ENCODE assay signal across 23 cellular contexts in genomic region chr1:206142770-206143169, GRCh38. TPM values are rescaled to one million over a fixed set of nuclear protein-coding genes. Genes with fewer than 3 reads are reported as not detected.
DNase-seq lines count a peak whose midpoint lies in the region; ATAC-seq and TF ChIP-seq lines count a peak whose summit lies in the region.
"Had no signal": no experiment of that assay in that cellular context is flagged by ENCODE, and none has a peak within 500 bp of the region (broad histone marks: within the 10 kb centered on the region; RNA-seq: fewer than 3 reads in every experiment).

No MANE protein-coding gene starts in this region.

- H3K4me1 ChIP-seq in esophagus muscularis mucosa, result no peaks in the 10 kb centered on the region
- H3K4me1 ChIP-seq: BE2C, BLaER1 had no signal

- WGBS in esophagus muscularis mucosa, result 73% methylated on average over 2 of the region's 2 CpGs

- peak overlapping the region; percentile 69; the same call in 1 of the 2 replicates for H3K27ac ChIP-seq in VCaP
- H3K27ac ChIP-seq in esophagus muscularis mucosa (replicated peaks in 1 of 4), result no peak overlapping the region
- H3K27ac ChIP-seq: BLaER1 had no signal

- no peak for TF ChIP-seq POLR2A in esophagus muscularis mucosa (IDR thresholded peaks at IDR 0.05; ENCODE audit: low read depth)

- intact Hi-C loops in esophagus muscularis mucosa (cut with DNase I), result no loop called here

- no peaks in the 10 kb centered on the region for H3K9me3 Mint-ChIP-seq in stimulated activated naive CD8-positive, alpha-beta T cell treated with anti-CD3 and anti-CD28 coated beads, Interleukin-15, amount 100 ng/mL, for 72 hours
- H3K9me3 Mint-ChIP-seq: CD4-positive, alpha-beta memory T cell had no signal

- H3K36me3 ChIP-seq in esophagus muscularis mucosa, result no peaks in the 10 kb centered on the region
- H3K36me3 ChIP-seq: BE2C, BLaER1 had no signal

- H3K4me1 Mint-ChIP-seq in stimulated activated naive CD8-positive, alpha-beta T cell treated with anti-CD3 and anti-CD28 coated beads, Interleukin-15, amount 100 ng/mL, for 72 hours, result peaks cover 15% of the 10 kb centered on the region
- H3K4me1 Mint-ChIP-seq: CD4-positive, alpha-beta memory T cell; CD4-positive, CD25-positive, alpha-beta regulatory T cell had no signal

- peak; percentile 36 for ATAC-seq in stimulated activated naive CD8-positive, alpha-beta T cell treated with anti-CD3 and anti-CD28 coated beads, Interleukin-15, Interleukin-2, amounts not matched to agents 100 U/mL and 50 U/mL, for 24 hours
- ATAC-seq in stimulated activated naive CD8-positive, alpha-beta T cell treated with anti-CD3 and anti-CD28 coated beads, Interleukin-15, amount 100 ng/mL, for 72 hours, result no peak
- no peak for ATAC-seq in HG02981 (IDR thresholded peaks at IDR 0.05; ENCODE audit: unreplicated experiment)
- ATAC-seq: GM12878 had no signal

- peaks cover 54% of the 10 kb centered on the region for H3K27me3 Mint-ChIP-seq in stimulated activated naive CD8-positive, alpha-beta T cell treated with anti-CD3 and anti-CD28 coated beads, Interleukin-15, amount 100 ng/mL, for 72 hours

- no peak overlapping the region for H3K4me3 ChIP-seq in esophagus muscularis mucosa
- H3K4me3 ChIP-seq: BLaER1, GM12878 had no signal

- TF ChIP-seq CTCF in VCaP (conservative IDR thresholded peaks at IDR 0.05), result no peak
- TF ChIP-seq CTCF in esophagus muscularis mucosa (IDR thresholded peaks at IDR 0.05), result no peak

- no peak for DNase-seq in stimulated activated naive CD8-positive, alpha-beta T cell treated with anti-CD3 and anti-CD28 coated beads, Interleukin-15, Interleukin-2, amounts not matched to agents 100 U/mL and 50 U/mL, for 24 hours
- DNase-seq in stimulated activated naive CD8-positive, alpha-beta T cell treated with anti-CD3 and anti-CD28 coated beads, Interleukin-15, amount 100 ng/mL, for 72 hours, result no peak
- DNase-seq in esophagus muscularis mucosa (ENCODE audit: extremely low spot score), result peak; percentile 2
- DNase-seq in RKO (ENCODE audit: low spot score), result no peak
- DNase-seq: 8988T; ACHN; BE2C; CD4-positive, alpha-beta memory T cell; CD4-positive, CD25-positive, alpha-beta regulatory T cell; CD8-positive, alpha-beta memory T cell; COR-L47; DMS79; DND-41; EL; GDM1 had no signal

- no peak overlapping the region for H3K4me3 Mint-ChIP-seq in stimulated activated naive CD8-positive, alpha-beta T cell treated with anti-CD3 and anti-CD28 coated beads, Interleukin-15, amount 100 ng/mL, for 72 hours
- H3K4me3 Mint-ChIP-seq: CD14-positive monocyte; CD4-positive, alpha-beta memory T cell; CD4-positive, CD25-positive, alpha-beta regulatory T cell; CD8-positive, alpha-beta memory T cell had no signal

- no peak overlapping the region for H3K27ac Mint-ChIP-seq in stimulated activated naive CD8-positive, alpha-beta T cell treated with anti-CD3 and anti-CD28 coated beads, Interleukin-15, amount 100 ng/mL, for 72 hours
- H3K27ac Mint-ChIP-seq: CD4-positive, alpha-beta memory T cell; CD8-positive, alpha-beta memory T cell had no signal

- no peaks in the 10 kb centered on the region for H3K9me3 ChIP-seq in esophagus muscularis mucosa
- H3K9me3 ChIP-seq: BE2C, BLaER1 had no signal

- no peak for TF ChIP-seq EP300 in esophagus muscularis mucosa (IDR thresholded peaks at IDR 0.05)

- H3K27me3 ChIP-seq in esophagus muscularis mucosa, result peaks cover 0 to 17% (median 0%) of the 10 kb centered on the region in 4 donors
- H3K27me3 ChIP-seq: BLaER1 had no signal

RNA-seq across cellular contexts. Expression of gene AVPR1B, which starts 25.6 kb away (rescaled TPM):
- not detected for total RNA-seq in esophagus muscularis mucosa
- total RNA-seq: A673; CD4-positive, alpha-beta memory T cell; CD4-positive, CD25-positive, alpha-beta regulatory T cell; CD8-positive, alpha-beta memory T cell; Daoy; G401; GM12878 had no signal

RNA-seq across cellular contexts. Expression of gene FAM72A, which starts 59.9 kb away (rescaled TPM):
- total RNA-seq in esophagus muscularis mucosa, result 1 to 10 TPM in 2 of 4 donors, under 1 TPM in 2; 0.45 to 4.6 (median 1.3) TPM
